Comparison of ENCODE assay signal across 7 cellular contexts in the genomic region with DNA sequence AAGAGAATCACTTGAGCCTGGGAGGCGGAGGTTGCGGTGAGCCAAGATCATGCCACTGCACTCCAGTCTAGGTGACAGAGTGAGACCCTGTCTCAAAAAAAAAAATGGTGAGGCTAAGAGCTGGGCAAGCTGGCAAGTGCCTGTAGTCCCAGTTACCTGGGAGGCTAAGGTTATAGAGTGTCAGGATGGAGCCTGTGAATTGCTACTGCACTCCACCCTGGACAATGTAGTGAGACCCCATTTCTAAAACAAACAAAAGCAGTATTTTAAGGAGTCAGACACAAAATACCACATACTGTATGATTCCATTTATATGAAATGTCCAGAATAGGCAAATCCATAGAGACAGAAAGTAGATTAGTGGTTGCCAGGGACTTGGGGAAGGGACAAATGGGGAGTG. TPM values are rescaled to one million over a fixed set of nuclear protein-coding genes. Genes with fewer than 3 reads are reported as not detected.
DNase-seq lines count a peak whose midpoint lies in the region; ATAC-seq, FAIRE-seq and TF ChIP-seq lines count a peak whose summit lies in the region.
"Not testable (repeated sequence)": the region's sequence is repeated elsewhere in the genome, so short reads cannot be mapped to it uniquely, and the experiment has no call there.

No MANE protein-coding gene starts in this region.

- not testable (repeated sequence) for H3K9me3 ChIP-seq in CD4-positive, alpha-beta memory T cell (ENCODE audit: control insufficient read depth in 1 of 2, low read length in 2 of 2); endodermal cell (ENCODE audit: control insufficient read depth, low read length); HepG2 (ENCODE audit: low read length); naive thymus-derived CD4-positive, alpha-beta T cell (ENCODE audit: control insufficient read depth in 2 of 3, low read length in 3 of 3)

- 100% methylated on average over 2 of the region's 2 CpGs for WGBS in endodermal cell (ENCODE audit: insufficient coverage in 1 of 2, insufficient read length in 1 of 2), 2 experiments
- WGBS in HepG2 (ENCODE audit: low lambda C conversion rate) = 100% methylated on average over 2 of the region's 2 CpGs

- not testable (repeated sequence) for H3K27me3 ChIP-seq in CD4-positive, alpha-beta memory T cell (ENCODE audit: insufficient read depth, low read length); endodermal cell (ENCODE audit: control insufficient read depth, insufficient read depth, low read length, poor library complexity, severe bottlenecking); HepG2 (ENCODE audit: control insufficient read depth in 1 of 2, insufficient read depth in 2 of 2, low read length in 2 of 2); naive thymus-derived CD4-positive, alpha-beta T cell (ENCODE audit: control insufficient read depth in 2 of 2, insufficient read depth in 2 of 2, low read length in 2 of 2)

- not testable (repeated sequence) for TF ChIP-seq RAD21 in HepG2 (CRISPR knock-in tag; IDR thresholded peaks at IDR 0.05)

- not testable (repeated sequence) for H3K79me2 ChIP-seq in HepG2 (ENCODE audit: insufficient read depth, low read length)

- not testable (repeated sequence) for H3K27ac ChIP-seq in CD4-positive, alpha-beta memory T cell (ENCODE audit: low read depth, low read length); endodermal cell (ENCODE audit: low read depth, low read length); HepG2 (ENCODE audit: extremely low read length, insufficient read depth, low read length); naive thymus-derived CD4-positive, alpha-beta T cell (ENCODE audit: low read depth, low read length)

- not testable (repeated sequence) for H3K36me3 Mint-ChIP-seq in CD4-positive, alpha-beta memory T cell; activated B cell treated with CpG ODN at 0.5 μM for 24 hours (ENCODE audit: low read depth); activated naive CD4-positive, alpha-beta T cell treated with anti-CD3 and anti-CD28 coated beads, Interleukin-2, amount 10 ng/mL, durations not matched to agents 7 days and 5 days; endodermal cell (ENCODE audit: low read depth); naive thymus-derived CD4-positive, alpha-beta T cell; stimulated activated memory B cell treated with anti-CD40 and anti-IgM and Interleukin-4, amounts not matched to agents 10 μg/mL and 1 μg/mL and 100 μg/mL, for 72 hours

- not testable (repeated sequence) for BruUV-seq in HepG2 (replicated peaks; lab: Mats Ljungman, UMichigan)

- TF ChIP-seq CTCF in activated B cell treated with CpG ODN at 0.5 μM for 24 hours (IDR thresholded peaks at IDR 0.05); endodermal cell (conservative IDR thresholded peaks at IDR 0.05); HepG2 (CRISPR knock-in tag; IDR thresholded peaks at IDR 0.05): not testable (repeated sequence)

- H3K4me3 Mint-ChIP-seq in CD4-positive, alpha-beta memory T cell; activated B cell treated with CpG ODN at 0.5 μM for 24 hours; activated naive CD4-positive, alpha-beta T cell treated with anti-CD3 and anti-CD28 coated beads, Interleukin-2, amount 10 ng/mL, durations not matched to agents 7 days and 5 days; endodermal cell; naive thymus-derived CD4-positive, alpha-beta T cell; stimulated activated memory B cell treated with anti-CD40 and anti-IgM and Interleukin-4, amounts not matched to agents 10 μg/mL and 1 μg/mL and 100 μg/mL, for 72 hours: not testable (repeated sequence)

- not testable (repeated sequence) for H3K36me3 ChIP-seq in CD4-positive, alpha-beta memory T cell (ENCODE audit: insufficient read depth, low read length); endodermal cell (ENCODE audit: control insufficient read depth, insufficient read depth, low read length); HepG2 (replicated peaks in 1 of 2; ENCODE audit: control insufficient read depth in 1 of 2, insufficient read depth in 2 of 2, low read length in 2 of 2); naive thymus-derived CD4-positive, alpha-beta T cell (ENCODE audit: control insufficient read depth in 2 of 3, insufficient read depth in 3 of 3, low read length in 3 of 3)

- H3K4me1 Mint-ChIP-seq in CD4-positive, alpha-beta memory T cell = peaks cover 36 to 60% (median 53%) of the 10 kb centered on the region in 4 donors
- H3K4me1 Mint-ChIP-seq in activated B cell treated with CpG ODN at 0.5 μM for 24 hours (peaks cover 70% of the 10 kb centered on the region), endodermal cell (peaks cover 29% of the 10 kb centered on the region)
- H3K4me1 Mint-ChIP-seq in activated naive CD4-positive, alpha-beta T cell treated with anti-CD3 and anti-CD28 coated beads, Interleukin-2, amount 10 ng/mL, durations not matched to agents 7 days and 5 days = peaks cover 58% of the 10 kb centered on the region
- H3K4me1 Mint-ChIP-seq in naive thymus-derived CD4-positive, alpha-beta T cell = peaks cover 36 to 65% (median 58%) of the 10 kb centered on the region in 7 donors
- peaks cover 44% of the 10 kb centered on the region for H3K4me1 Mint-ChIP-seq in stimulated activated memory B cell treated with anti-CD40 and anti-IgM and Interleukin-4, amounts not matched to agents 10 μg/mL and 1 μg/mL and 100 μg/mL, for 72 hours

- H2AFZ ChIP-seq in HepG2 (ENCODE audit: low read length) = not testable (repeated sequence)

- not testable (repeated sequence) for FAIRE-seq in HepG2 (lab: Jason Lieb, UNC)

- peaks cover 48% of the 10 kb centered on the region for H3K4me1 ChIP-seq in CD4-positive, alpha-beta memory T cell (ENCODE audit: insufficient read depth, low read length)
- H3K4me1 ChIP-seq in endodermal cell (ENCODE audit: control insufficient read depth, insufficient read depth, low read length) (peaks cover 10% of the 10 kb centered on the region), HepG2 (ENCODE audit: insufficient read depth, low read length) (peaks cover 48% of the 10 kb centered on the region)
- H3K4me1 ChIP-seq in naive thymus-derived CD4-positive, alpha-beta T cell (ENCODE audit: control insufficient read depth in 2 of 2, insufficient read depth in 2 of 2, low read length in 2 of 2) = peaks cover 14 to 54% of the 10 kb centered on the region in 2 donors

- H3K9ac ChIP-seq in endodermal cell (ENCODE audit: extremely low read depth, low read length, poor library complexity, severe bottlenecking); HepG2 (ENCODE audit: insufficient read depth, low read depth, low read length): not testable (repeated sequence)

- not testable (repeated sequence) for TF ChIP-seq POLR2A in HepG2 (IDR thresholded peaks at IDR 0.05; ENCODE audit: insufficient read depth in 1 of 2, low read depth in 2 of 2, low read length in 2 of 2)

- H3K27ac Mint-ChIP-seq in CD4-positive, alpha-beta memory T cell = peak overlapping the region in 5 of 7 donors; percentile 18 to 39 (median 23)
- H3K27ac Mint-ChIP-seq in activated B cell treated with CpG ODN at 0.5 μM for 24 hours = peak overlapping the region; percentile 31
- H3K27ac Mint-ChIP-seq in activated naive CD4-positive, alpha-beta T cell treated with anti-CD3 and anti-CD28 coated beads, Interleukin-2, amount 10 ng/mL, durations not matched to agents 7 days and 5 days = peak overlapping the region; percentile 8
- not testable (repeated sequence) for H3K27ac Mint-ChIP-seq in endodermal cell
- H3K27ac Mint-ChIP-seq in naive thymus-derived CD4-positive, alpha-beta T cell = peak overlapping the region in 5 of 9 donors; percentile 3 to 97 (median 81)
- H3K27ac Mint-ChIP-seq in stimulated activated memory B cell treated with anti-CD40 and anti-IgM and Interleukin-4, amounts not matched to agents 10 μg/mL and 1 μg/mL and 100 μg/mL, for 72 hours = peak overlapping the region; percentile 14

- H3K27me3 Mint-ChIP-seq in CD4-positive, alpha-beta memory T cell; activated B cell treated with CpG ODN at 0.5 μM for 24 hours; activated naive CD4-positive, alpha-beta T cell treated with anti-CD3 and anti-CD28 coated beads, Interleukin-2, amount 10 ng/mL, durations not matched to agents 7 days and 5 days; endodermal cell (ENCODE audit: insufficient read depth); naive thymus-derived CD4-positive, alpha-beta T cell; stimulated activated memory B cell treated with anti-CD40 and anti-IgM and Interleukin-4, amounts not matched to agents 10 μg/mL and 1 μg/mL and 100 μg/mL, for 72 hours: not testable (repeated sequence)

- H3K9me3 Mint-ChIP-seq in CD4-positive, alpha-beta memory T cell; activated B cell treated with CpG ODN at 0.5 μM for 24 hours; activated naive CD4-positive, alpha-beta T cell treated with anti-CD3 and anti-CD28 coated beads, Interleukin-2, amount 10 ng/mL, durations not matched to agents 7 days and 5 days; endodermal cell; naive thymus-derived CD4-positive, alpha-beta T cell; stimulated activated memory B cell treated with anti-CD40 and anti-IgM and Interleukin-4, amounts not matched to agents 10 μg/mL and 1 μg/mL and 100 μg/mL, for 72 hours: not testable (repeated sequence)

- H3K4me2 ChIP-seq in HepG2 (ENCODE audit: low read depth, low read length) = not testable (repeated sequence)

- not testable (repeated sequence) for H4K20me1 ChIP-seq in HepG2 (ENCODE audit: insufficient read depth, low read length)

- intact Hi-C loops in CD4-positive, alpha-beta memory T cell (cut with micrococcal nuclease); activated B cell treated with CpG ODN at 0.5 μM for 24 hours (cut with micrococcal nuclease); HepG2 (cut with micrococcal nuclease; ENCODE audit: unreplicated experiment): not testable (repeated sequence)
- intact Hi-C loops in naive thymus-derived CD4-positive, alpha-beta T cell (cut with micrococcal nuclease) = loop anchor here in 1 of 2 donors (10.0 kb wide), 1 partner anchor 462 kb away; a partner anchor contains a TSS

- POLR2A ChIA-PET in CD4-positive, alpha-beta memory T cell (lab: Charles Lee; ENCODE audit: partially characterized antibody) = interaction anchor here (0.6 to 1.4 kb wide), 3 partner anchors 27 to 278 kb away, joined by 3 read pairs; a partner anchor contains a TSS
- POLR2A ChIA-PET in activated B cell treated with CpG ODN at 0.5 μM for 24 hours (lab: Charles Lee) = interaction anchor here (1.5 kb wide), 1 partner anchor 24 kb away, joined by 3 read pairs; no protein-coding TSS in a partner anchor
- POLR2A ChIA-PET in HepG2 (lab: Yijun Ruan, JAX) = not testable (repeated sequence)
- POLR2A ChIA-PET in naive thymus-derived CD4-positive, alpha-beta T cell (lab: Charles Lee) = interaction anchor here (1.2 to 3.9 kb wide), 3 partner anchors 13 to 19 kb away, joined by 3 to 32 read pairs (median 4); no protein-coding TSS in a partner anchor

- CTCF ChIA-PET in CD4-positive, alpha-beta memory T cell (lab: Charles Lee; ENCODE audit: partially characterized antibody) = interaction anchor here (1.9 to 9.3 kb wide), 3 partner anchors 14 to 137 kb away, joined by 4 to 107 read pairs (median 13); a partner anchor contains a TSS
- CTCF ChIA-PET in activated B cell treated with CpG ODN at 0.5 μM for 24 hours (lab: Charles Lee) = interaction anchor here (1.3 kb wide), 1 partner anchor 13 kb away, joined by 8 read pairs; no protein-coding TSS in a partner anchor
- CTCF ChIA-PET in activated naive CD4-positive, alpha-beta T cell treated with anti-CD3 and anti-CD28 coated beads, Interleukin-2, amount 10 ng/mL, durations not matched to agents 7 days and 5 days (lab: Charles Lee); HepG2 (lab: Yijun Ruan, JAX; ENCODE audit: low intra/inter-chr PET ratio, low total read pairs): not testable (repeated sequence)
- CTCF ChIA-PET in naive thymus-derived CD4-positive, alpha-beta T cell (lab: Charles Lee) = interaction anchor here (0.8 to 3.0 kb wide), 5 partner anchors 14 to 156 kb away, joined by 3 to 23 read pairs (median 3); no protein-coding TSS in a partner anchor

- not testable (repeated sequence) for ATAC-seq in activated B cell treated with CpG ODN at 0.5 μM for 24 hours (ENCODE audit: low read depth); HepG2; naive thymus-derived CD4-positive, alpha-beta T cell; stimulated activated memory B cell treated with anti-CD40 and anti-IgM and Interleukin-4, amounts not matched to agents 10 μg/mL and 1 μg/mL and 100 μg/mL, for 72 hours

- not testable (repeated sequence) for DNase-seq in CD4-positive, alpha-beta memory T cell; activated B cell treated with CpG ODN at 0.5 μM for 24 hours; activated naive CD4-positive, alpha-beta T cell treated with anti-CD3 and anti-CD28 coated beads, Interleukin-2, amount 10 ng/mL, durations not matched to agents 7 days and 5 days; HepG2 (ENCODE audit: low spot score); naive thymus-derived CD4-positive, alpha-beta T cell
- peak; percentile 5 for DNase-seq in endodermal cell

- in situ Hi-C loops in HepG2 (cut with HindIII; ENCODE audit: extremely low pct_ligation_motif_present, low pct_unique_long_range_greater_than_20kb) = loop anchor here (25.0 kb wide), 1 partner anchor 475 kb away; a partner anchor contains a TSS

- TF ChIP-seq EP300 in HepG2 (IDR thresholded peaks at IDR 0.05; ENCODE audit: low read depth in 2 of 2, low read length in 2 of 2); HepG2 (CRISPR knock-in tag; IDR thresholded peaks at IDR 0.05; ENCODE audit: borderline replicate concordance): not testable (repeated sequence)

- not testable (repeated sequence) for H3K4me3 ChIP-seq in CD4-positive, alpha-beta memory T cell (ENCODE audit: low read length in 2 of 2); endodermal cell (ENCODE audit: low read length); HepG2 (replicated peaks in 1 of 3; ENCODE audit: insufficient read depth in 1 of 3, low read depth in 2 of 3, low read length in 3 of 3); naive thymus-derived CD4-positive, alpha-beta T cell (ENCODE audit: low read length)

RNA-seq across cellular contexts. Expression of a gene that starts 4.0 kb away (rescaled TPM):
- 10 to 100 TPM; 32.6 to 35.6 TPM for total RNA-seq in CD4-positive, alpha-beta memory T cell
- 10 to 100 TPM in 1 of 2 donors, 1 to 10 TPM in 1; 4.7 to 12.6 TPM for polyA plus RNA-seq in CD4-positive, alpha-beta memory T cell
- total RNA-seq in activated B cell treated with CpG ODN at 0.5 μM for 24 hours (34.5 and 40.8 TPM in 2 replicates), endodermal cell (10 to 100 TPM; 15.2 TPM), HepG2 (2016; rRNA removed; fragmentation: Illumina TruSeq; extraction: Trizol) (4.8 and 8.5 TPM in 2 replicates)
- polyA plus RNA-seq in endodermal cell (2013, experiment 1 of 2) = 11.9 TPM
- polyA plus RNA-seq in endodermal cell (2013, experiment 2 of 2) = 11.4 TPM
- total RNA-seq in HepG2 (2016; cell fraction: cytosol; rRNA removed; fragmentation: Illumina TruSeq; extraction: Trizol; ENCODE audit: low read depth) = 1.6 and 1.9 TPM in 2 replicates
- 4.2 and 8.0 TPM in 2 replicates for total RNA-seq in HepG2 (2016; cell fraction: insoluble cytoplasmic fraction; rRNA removed; fragmentation: Illumina TruSeq; extraction: Trizol)
- total RNA-seq in HepG2 (2016; cell fraction: membrane; rRNA removed; fragmentation: Illumina TruSeq; extraction: Trizol) = 6.4 and 7.5 TPM in 2 replicates
- 12.1 and 12.8 TPM in 2 replicates for total RNA-seq in HepG2 (2016; cell fraction: nucleus; rRNA removed; fragmentation: Illumina TruSeq; extraction: Trizol)
- polyA plus RNA-seq in HepG2 (2011; rRNA removed) = 10.6 and 12.3 TPM in 2 replicates
- polyA plus RNA-seq in HepG2 (2011; cell fraction: cytosol; rRNA removed) = 5.4 and 8.1 TPM in 2 replicates
- polyA plus RNA-seq in HepG2 (2011; cell fraction: nucleus; rRNA removed) = 6.7 and 6.8 TPM in 2 replicates
- polyA plus RNA-seq in HepG2 (2012) = 10.9 and 11.6 TPM in 2 replicates
- polyA plus RNA-seq in HepG2 (2016; cell fraction: cytosol; fragmentation: Illumina TruSeq; extraction: Trizol; ENCODE audit: low read depth) = 0.76 and 0.94 TPM in 2 replicates
- 18.5 and 19.8 TPM in 2 replicates for polyA plus RNA-seq in HepG2 (2016; cell fraction: insoluble cytoplasmic fraction; fragmentation: Illumina TruSeq; extraction: Trizol; ENCODE audit: low read depth)
- polyA plus RNA-seq in HepG2 (2016; cell fraction: membrane; fragmentation: Illumina TruSeq; extraction: Trizol; ENCODE audit: low read depth) = 5.2 and 6.2 TPM in 2 replicates
- 20.2 and 21.2 TPM in 2 replicates for polyA plus RNA-seq in HepG2 (2016; cell fraction: nucleus; fragmentation: Illumina TruSeq; extraction: Trizol; ENCODE audit: insufficient read depth, low read depth)
- polyA minus RNA-seq in HepG2 (2011; rRNA and poly(A)+ RNA removed; ENCODE audit: low replicate concordance) = 44.4 and 46.8 TPM in 2 replicates
- polyA minus RNA-seq in HepG2 (2011; cell fraction: cytosol; rRNA and poly(A)+ RNA removed) = 10.9 and 11.6 TPM in 2 replicates
- polyA minus RNA-seq in HepG2 (2011; cell fraction: nucleus; rRNA and poly(A)+ RNA removed) = 23.0 and 23.1 TPM in 2 replicates
- 10 to 100 TPM; 36.7 to 43.8 (median 38.8) TPM for total RNA-seq in naive thymus-derived CD4-positive, alpha-beta T cell
- polyA plus RNA-seq in naive thymus-derived CD4-positive, alpha-beta T cell = 10 to 100 TPM in 1 of 2 donors, 1 to 10 TPM in 1; 9.7 to 10.7 TPM

RNA-seq across cellular contexts. Expression of a gene that starts 26.8 kb away (rescaled TPM):
- total RNA-seq in CD4-positive, alpha-beta memory T cell = 1 to 10 TPM; 5.8 to 7.7 TPM
- polyA plus RNA-seq in CD4-positive, alpha-beta memory T cell = 1 to 10 TPM; 5.9 to 6.1 TPM
- total RNA-seq in activated B cell treated with CpG ODN at 0.5 μM for 24 hours = 22.4 and 29.5 TPM in 2 replicates
- total RNA-seq in endodermal cell = 10 to 100 TPM; 29.5 to 44.9 TPM
- 41.6 TPM for polyA plus RNA-seq in endodermal cell (2013, experiment 1 of 2)
- 30.6 TPM for polyA plus RNA-seq in endodermal cell (2013, experiment 2 of 2)
- total RNA-seq in HepG2 (2016; rRNA removed; fragmentation: Illumina TruSeq; extraction: Trizol) = 8.9 and 16.0 TPM in 2 replicates
- total RNA-seq in HepG2 (2016; cell fraction: cytosol; rRNA removed; fragmentation: Illumina TruSeq; extraction: Trizol; ENCODE audit: low read depth) = 9.2 and 12.3 TPM in 2 replicates
- 6.9 and 17.5 TPM in 2 replicates for total RNA-seq in HepG2 (2016; cell fraction: insoluble cytoplasmic fraction; rRNA removed; fragmentation: Illumina TruSeq; extraction: Trizol)
- 15.4 and 17.4 TPM in 2 replicates for total RNA-seq in HepG2 (2016; cell fraction: membrane; rRNA removed; fragmentation: Illumina TruSeq; extraction: Trizol)
- total RNA-seq in HepG2 (2016; cell fraction: nucleus; rRNA removed; fragmentation: Illumina TruSeq; extraction: Trizol) = 22.8 and 24.9 TPM in 2 replicates
- polyA plus RNA-seq in HepG2 (2011; rRNA removed) = 13.3 and 13.6 TPM in 2 replicates
- 6.7 and 7.7 TPM in 2 replicates for polyA plus RNA-seq in HepG2 (2011; cell fraction: cytosol; rRNA removed)
- 23.4 and 26.4 TPM in 2 replicates for polyA plus RNA-seq in HepG2 (2011; cell fraction: nucleus; rRNA removed)
- polyA plus RNA-seq in HepG2 (2012) = 9.0 and 11.5 TPM in 2 replicates
- 9.0 and 13.4 TPM in 2 replicates for polyA plus RNA-seq in HepG2 (2016; cell fraction: cytosol; fragmentation: Illumina TruSeq; extraction: Trizol; ENCODE audit: low read depth)
- 7.3 and 7.9 TPM in 2 replicates for polyA plus RNA-seq in HepG2 (2016; cell fraction: insoluble cytoplasmic fraction; fragmentation: Illumina TruSeq; extraction: Trizol; ENCODE audit: low read depth)
- 14.0 and 14.1 TPM in 2 replicates for polyA plus RNA-seq in HepG2 (2016; cell fraction: membrane; fragmentation: Illumina TruSeq; extraction: Trizol; ENCODE audit: low read depth)
- 38.7 and 42.7 TPM in 2 replicates for polyA plus RNA-seq in HepG2 (2016; cell fraction: nucleus; fragmentation: Illumina TruSeq; extraction: Trizol; ENCODE audit: insufficient read depth, low read depth)
- 15.1 and 25.2 TPM in 2 replicates for polyA minus RNA-seq in HepG2 (2011; rRNA and poly(A)+ RNA removed; ENCODE audit: low replicate concordance)
- polyA minus RNA-seq in HepG2 (2011; cell fraction: cytosol; rRNA and poly(A)+ RNA removed) = 3.6 and 5.3 TPM in 2 replicates
- 13.9 and 19.4 TPM in 2 replicates for polyA minus RNA-seq in HepG2 (2011; cell fraction: nucleus; rRNA and poly(A)+ RNA removed)
- total RNA-seq in naive thymus-derived CD4-positive, alpha-beta T cell = 10 to 100 TPM in 3 of 5 experiments, 1 to 10 TPM in 2; 5.2 to 13.0 (median 10.2) TPM
- polyA plus RNA-seq in naive thymus-derived CD4-positive, alpha-beta T cell = 1 to 10 TPM; 4.2 to 8.8 TPM
